ENCODE assay signal across 22 cellular contexts in genomic region chr6:71433441-71433840, GRCh38.
DNase-seq lines count a peak whose midpoint lies in the region; ATAC-seq, FAIRE-seq and TF ChIP-seq lines count a peak whose summit lies in the region.
"Had no signal": no experiment of that assay in that cellular context is flagged by ENCODE, and none has a peak within 500 bp of the region (broad histone marks: within the 10 kb centered on the region; RNA-seq: fewer than 3 reads in every experiment).

No MANE protein-coding gene starts in this region.

- H3K9ac ChIP-seq in astrocyte (ENCODE audit: low read length) (no peak overlapping the region), endothelial cell of umbilical vein (replicated peaks; ENCODE audit: extremely low read depth, insufficient read depth, low read length) (no peak overlapping the region), SK-N-SH (no peak overlapping the region)
- H3K9ac ChIP-seq: BLaER1 treated with 17β-estradiol and CSF1 and Interleukin-3, amounts not matched to agents 10 nM and 100 nM had no signal

- no peaks in the 10 kb centered on the region for H3K9me2 ChIP-seq in SK-N-SH

- H3K79me2 ChIP-seq in astrocyte (ENCODE audit: insufficient read depth, low read length) (no peaks in the 10 kb centered on the region), endothelial cell of umbilical vein (ENCODE audit: control insufficient read depth, insufficient read depth, low read length) (no peaks in the 10 kb centered on the region), SK-N-SH (ENCODE audit: insufficient read depth) (no peaks in the 10 kb centered on the region)

- H3K9me3 Mint-ChIP-seq in astrocyte (ENCODE audit: unreplicated experiment), result no peaks in the 10 kb centered on the region
- H3K9me3 Mint-ChIP-seq: CD4-positive, alpha-beta T cell; CD8-positive, alpha-beta T cell had no signal

- TF ChIP-seq CTCF in astrocyte (IDR thresholded peaks at IDR 0.05; ENCODE audit: insufficient read depth, low read depth, low read length) (no peak), endothelial cell of umbilical vein (IDR thresholded peaks at IDR 0.05; ENCODE audit: extremely low read depth in 1 of 2, insufficient read depth in 1 of 2, low read depth in 1 of 2, low read length in 2 of 2) (no peak), SK-N-SH (IDR thresholded peaks at IDR 0.05) (no peak), transverse colon (IDR thresholded peaks at IDR 0.05) (no peak)

- no peaks in the 10 kb centered on the region for H3K27me3 Mint-ChIP-seq in astrocyte (ENCODE audit: low read depth, unreplicated experiment)

- H2AFZ ChIP-seq in astrocyte (ENCODE audit: low read depth, low read length) (no peak overlapping the region), endothelial cell of umbilical vein (ENCODE audit: low read depth, low read length) (no peak overlapping the region), SK-N-SH (ENCODE audit: low read depth) (no peak overlapping the region)

- H3K9me1 ChIP-seq in endothelial cell of umbilical vein (replicated peaks; ENCODE audit: control insufficient read depth, extremely low read depth, insufficient read depth, low read length), result no peaks in the 10 kb centered on the region

- TF ChIP-seq POLR2A in H54 (IDR thresholded peaks at IDR 0.05; ENCODE audit: low read depth, low read length) (no peak), endothelial cell of umbilical vein (IDR thresholded peaks at IDR 0.05; ENCODE audit: low read depth, low read length) (no peak), transverse colon (IDR thresholded peaks at IDR 0.05) (no peak)

- POLR2A ChIA-PET in endothelial cell of umbilical vein (lab: Charles Lee), result no interaction called here
- POLR2A ChIA-PET in SK-N-SH (lab: Yijun Ruan, JAX), result no interaction called here

- in situ Hi-C loops in transverse colon (cut with MboI; ENCODE audit: low pct_ligation_motif_present in 1 of 4, low pct_unique_long_range_greater_than_20kb in 1 of 4, low sequenced_read_pairs in 3 of 4), result no loop called here

- no peaks in the 10 kb centered on the region for H3K9me3 ChIP-seq in astrocyte (ENCODE audit: insufficient read depth, low read depth, low read length)
- no peaks in the 10 kb centered on the region for H3K9me3 ChIP-seq in endothelial cell of umbilical vein (replicated peaks; ENCODE audit: control insufficient read depth, insufficient read depth, low read length)
- H3K9me3 ChIP-seq in SK-N-SH, result no peaks in the 10 kb centered on the region
- H3K9me3 ChIP-seq in transverse colon, result no peaks in the 10 kb centered on the region
- H3K9me3 ChIP-seq: A549, Caco-2 had no signal

- no peak overlapping the region for H3K4me2 ChIP-seq in astrocyte (ENCODE audit: low read length)
- no peak overlapping the region for H3K4me2 ChIP-seq in endothelial cell of umbilical vein (ENCODE audit: insufficient read depth, low read length)
- H3K4me2 ChIP-seq in SK-N-SH, result no peak overlapping the region
- H3K4me2 ChIP-seq: A549; BLaER1 treated with 17β-estradiol and CSF1 and Interleukin-3, amounts not matched to agents 10 nM and 100 nM had no signal

- no peaks in the 10 kb centered on the region for H4K20me1 ChIP-seq in astrocyte (ENCODE audit: insufficient read depth, low read length)
- no peaks in the 10 kb centered on the region for H4K20me1 ChIP-seq in endothelial cell of umbilical vein (replicated peaks; ENCODE audit: control insufficient read depth, extremely low read depth, insufficient read depth, low read length)
- no peaks in the 10 kb centered on the region for H4K20me1 ChIP-seq in SK-N-SH (ENCODE audit: insufficient read depth)
- H4K20me1 ChIP-seq: BLaER1 treated with 17β-estradiol and CSF1 and Interleukin-3, amounts not matched to agents 10 nM and 100 nM had no signal

- H3F3A ChIP-seq in SK-N-SH (replicated peaks; ENCODE audit: insufficient read depth), result no peaks in the 10 kb centered on the region

- no peaks in the 10 kb centered on the region for H3K36me3 ChIP-seq in astrocyte (ENCODE audit: insufficient read depth, low read length)
- no peaks in the 10 kb centered on the region for H3K36me3 ChIP-seq in endothelial cell of umbilical vein (ENCODE audit: control insufficient read depth in 2 of 2, extremely low read depth in 1 of 2, insufficient read depth in 2 of 2, low read length in 2 of 2)
- no peaks in the 10 kb centered on the region for H3K36me3 ChIP-seq in SK-N-SH (replicated peaks in 1 of 2; ENCODE audit: control insufficient read depth in 1 of 2, insufficient read depth in 2 of 2, low read length in 1 of 2)
- no peaks in the 10 kb centered on the region for H3K36me3 ChIP-seq in transverse colon
- H3K36me3 ChIP-seq: BLaER1 treated with 17β-estradiol and CSF1 and Interleukin-3, amounts not matched to agents 10 nM and 100 nM had no signal

- ATAC-seq in HG03469 (IDR thresholded peaks at IDR 0.05; ENCODE audit: unreplicated experiment), result no peak
- ATAC-seq: A549; CD8-positive, alpha-beta T cell had no signal

- BruUV-seq in endothelial cell of umbilical vein (replicated peaks; lab: Mats Ljungman, UMichigan), result no TSS peak

- DNase-seq in H54 (ENCODE audit: insufficient read length, low spot score), result no peak
- DNase-seq in astrocyte (ENCODE audit: low read depth), result no peak
- DNase-seq in dermis blood vessel endothelial cell, result peak; percentile 39
- peak; percentile 67 for DNase-seq in endothelial cell of umbilical vein (ENCODE audit: low read depth, low spot score)
- no peak for DNase-seq in SK-N-SH
- DNase-seq in transverse colon, result no peak
- DNase-seq in GM19240 (ENCODE audit: insufficient read length, low spot score), result no peak
- DNase-seq: 8988T; Caco-2; Calu3; CD4-positive, alpha-beta T cell; CD8-positive, alpha-beta T cell; DMS79 treated with DMSO at 0.1 percent for 48 hours; GF-D8 had no signal

- CTCF ChIA-PET in endothelial cell of umbilical vein (lab: Charles Lee) (interaction anchor here (0.7 to 1.3 kb wide), 3 partner anchors 11 to 49 kb away, joined by 3 to 4 read pairs (median 3); no protein-coding TSS in a partner anchor), SK-N-SH (lab: Yijun Ruan, JAX) (interaction anchor here (0.8 kb wide), 1 partner anchor 17 kb away, joined by 3 read pairs; no protein-coding TSS in a partner anchor)

- H3K27ac Mint-ChIP-seq in astrocyte (ENCODE audit: unreplicated experiment), result no peak overlapping the region
- H3K27ac Mint-ChIP-seq: B cell; CD4-positive, alpha-beta T cell; CD8-positive, alpha-beta T cell had no signal

- no peaks in the 10 kb centered on the region for H3K36me3 Mint-ChIP-seq in astrocyte (ENCODE audit: low read depth, unreplicated experiment)
- H3K36me3 Mint-ChIP-seq: CD8-positive, alpha-beta T cell had no signal

- TF ChIP-seq EP300 in SK-N-SH (IDR thresholded peaks at IDR 0.05; ENCODE audit: borderline replicate concordance in 1 of 2, low read depth in 1 of 2, low read length in 1 of 2), result no peak
- TF ChIP-seq EP300 in transverse colon (IDR thresholded peaks at IDR 0.05; ENCODE audit: low read depth), result no peak

- H3K27me3 ChIP-seq in astrocyte (ENCODE audit: insufficient read depth, low read length), result no peaks in the 10 kb centered on the region
- H3K27me3 ChIP-seq in endothelial cell of umbilical vein (ENCODE audit: control insufficient read depth in 2 of 2, insufficient read depth in 2 of 2, low read length in 2 of 2), result no peaks in the 10 kb centered on the region
- no peaks in the 10 kb centered on the region; the same call in 1 of the 2 replicates for H3K27me3 ChIP-seq in SK-N-SH (ENCODE audit: insufficient read depth)
- peaks cover 6% of the 10 kb centered on the region for H3K27me3 ChIP-seq in transverse colon
- H3K27me3 ChIP-seq: BLaER1 treated with 17β-estradiol and CSF1 and Interleukin-3, amounts not matched to agents 10 nM and 100 nM had no signal

- no peak overlapping the region for H3K27ac ChIP-seq in astrocyte (ENCODE audit: low read depth, low read length)
- H3K27ac ChIP-seq in endothelial cell of umbilical vein (ENCODE audit: insufficient read depth, low read depth, low read length), result no peak overlapping the region
- no peak overlapping the region for H3K27ac ChIP-seq in SK-N-SH (ENCODE audit: low read depth in 2 of 2, low read length in 1 of 2)
- H3K27ac ChIP-seq in transverse colon, result no peak overlapping the region
- H3K27ac ChIP-seq: A549; BLaER1 treated with 17β-estradiol and CSF1 and Interleukin-3, amounts not matched to agents 10 nM and 100 nM; C4-2B had no signal

- no peak for TF ChIP-seq RAD21 in SK-N-SH (IDR thresholded peaks at IDR 0.05; ENCODE audit: low read length)

- peak; percentile 41 for FAIRE-seq in H54 (lab: Jason Lieb, UNC)
- FAIRE-seq in astrocyte (lab: Jason Lieb, UNC), result peak; percentile 39
- no peak for FAIRE-seq in endothelial cell of umbilical vein (lab: Jason Lieb, UNC)
- FAIRE-seq: A549, D721Med, GM12891, GM19239 had no signal

- H3K4me3 Mint-ChIP-seq in astrocyte (ENCODE audit: unreplicated experiment), result no peak overlapping the region
- H3K4me3 Mint-ChIP-seq: B cell; CD4-positive, alpha-beta T cell; CD8-positive, alpha-beta T cell had no signal

- no peak overlapping the region for H3K4me3 ChIP-seq in astrocyte (ENCODE audit: insufficient read depth, low read depth, low read length)
- no peak overlapping the region for H3K4me3 ChIP-seq in endothelial cell of umbilical vein (replicated peaks in 1 of 3; ENCODE audit: insufficient read depth in 1 of 3, low read depth in 1 of 3, low read length in 3 of 3)
- H3K4me3 ChIP-seq in SK-N-SH (ENCODE audit: low read depth in 2 of 2, low read length in 1 of 2), result no peak overlapping the region
- H3K4me3 ChIP-seq in transverse colon, result no peak overlapping the region
- H3K4me3 ChIP-seq: A549; BLaER1 treated with 17β-estradiol and CSF1 and Interleukin-3, amounts not matched to agents 10 nM and 100 nM had no signal

- intact Hi-C loops in endothelial cell of umbilical vein (cut with micrococcal nuclease) (no loop called here), transverse colon (cut with DNase I; ENCODE audit: low total_unique reads) (no loop called here)

- H3K4me1 ChIP-seq in astrocyte (ENCODE audit: insufficient read depth, low read length) (no peaks in the 10 kb centered on the region), endothelial cell of umbilical vein (ENCODE audit: control insufficient read depth, extremely low read depth, insufficient read depth, low read length) (peaks cover 4% of the 10 kb centered on the region), SK-N-SH (ENCODE audit: control insufficient read depth in 1 of 2, insufficient read depth in 2 of 2, low read depth in 1 of 2, low read length in 1 of 2) (no peaks in the 10 kb centered on the region), transverse colon (no peaks in the 10 kb centered on the region)
- H3K4me1 ChIP-seq: A549, Caco-2 had no signal

- no peaks in the 10 kb centered on the region for H3K4me1 Mint-ChIP-seq in astrocyte (ENCODE audit: low read depth, unreplicated experiment)
- H3K4me1 Mint-ChIP-seq: B cell had no signal

- dilution Hi-C loops in endothelial cell of umbilical vein (cut with MboI; ENCODE audit: extremely low pct_ligation_motif_present, low sequenced_read_pairs), result no loop called here

TF ChIP-seq in endothelial cell of umbilical vein, 7 proteins besides CTCF, POLR2A, EP300 and RAD21 (continues in another document):
- no peak for TF ChIP-seq POLR2AphosphoS5 (IDR thresholded peaks at IDR 0.05; ENCODE audit: insufficient read depth, low read depth, low read length)
- no peak for TF ChIP-seq GATA2 (IDR thresholded peaks at IDR 0.05; ENCODE audit: insufficient read depth, insufficient read length, low read depth, low read length)

TF ChIP-seq in SK-N-SH, 30 proteins besides CTCF, POLR2A, EP300 and RAD21 (continues in another document):
- TF ChIP-seq CHD2 (IDR thresholded peaks at IDR 0.05; ENCODE audit: low read length, partially characterized antibody) (no peak), TAF1 (IDR thresholded peaks at IDR 0.05; ENCODE audit: borderline replicate concordance, low read depth, low read length) (no peak)

Comparison
In these comparisons a context has a peak if more than half of its experiments do, and no peak if none do; other contexts are left out.
1. DNase-seq: peak in dermis blood vessel endothelial cell (single experiment) and endothelial cell of umbilical vein (single experiment); none in H54 (single experiment), astrocyte (single experiment), SK-N-SH (single experiment), transverse colon (single experiment) and GM19240 (single experiment).